9 cellular contexts compared by ENCODE assay signal in the genomic region with DNA sequence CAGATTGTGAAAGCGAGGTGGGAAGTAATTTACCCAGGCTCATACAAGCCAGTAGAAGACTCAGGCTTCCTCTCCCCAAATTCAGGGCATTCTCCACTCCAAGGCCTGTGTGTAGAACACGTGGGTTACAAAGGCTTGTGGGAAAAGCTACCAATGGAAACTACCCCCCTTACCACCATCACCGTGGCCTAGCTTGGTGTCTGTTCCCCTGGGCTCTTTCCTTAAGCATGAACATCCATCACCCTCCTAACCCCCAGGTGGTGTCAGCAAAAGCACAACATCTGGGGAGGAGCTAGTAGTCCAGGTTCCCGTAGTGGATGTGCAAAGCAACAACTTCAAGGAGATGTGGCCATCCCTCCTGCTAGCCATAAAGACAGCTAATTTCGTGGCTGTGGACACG. TPM values are rescaled to one million over a fixed set of nuclear protein-coding genes. Genes with fewer than 3 reads are reported as not detected.
DNase-seq lines count a peak whose midpoint lies in the region; ATAC-seq, FAIRE-seq and TF ChIP-seq lines count a peak whose summit lies in the region.
"Had no signal": no experiment of that assay in that cellular context is flagged by ENCODE, and none has a peak within 500 bp of the region (broad histone marks: within the 10 kb centered on the region; RNA-seq: fewer than 3 reads in every experiment).

No MANE protein-coding gene starts in this region.

- intact Hi-C loops in adrenal gland (cut with DNase I) (loop anchor here in 1 of 2 donors (10.0 kb wide), 1 partner anchor 224 kb away; no protein-coding TSS in a partner anchor), HepG2 (cut with micrococcal nuclease; ENCODE audit: unreplicated experiment) (loop anchor here (5.0 kb wide), 1 partner anchor 151 kb away; the partner anchor contains the start of gene TESK2)

- peak overlapping the region; percentile 78 for H3K4me2 ChIP-seq in Karpas-422 (ENCODE audit: low read depth, low read length, poor library complexity, severe bottlenecking)
- peak overlapping the region; percentile 88 for H3K4me2 ChIP-seq in HepG2 (ENCODE audit: low read depth, low read length)

- H3K4me1 ChIP-seq in Karpas-422 (ENCODE audit: low read length): peaks cover 17% of the 10 kb centered on the region
- H3K4me1 ChIP-seq in adrenal gland (replicated peaks in 1 of 2): peaks cover 19 to 20% of the 10 kb centered on the region in 2 donors
- H3K4me1 ChIP-seq in HepG2 (ENCODE audit: insufficient read depth, low read length): peaks cover 50% of the 10 kb centered on the region
- H3K4me1 ChIP-seq in thoracic aorta (ENCODE audit: control insufficient read depth in 1 of 2, low read depth in 2 of 2): peaks cover 13 to 30% of the 10 kb centered on the region in 2 donors

- no peak for TF ChIP-seq EP300 in HepG2 (IDR thresholded peaks at IDR 0.05; ENCODE audit: low read depth in 2 of 2, low read length in 2 of 2)
- TF ChIP-seq EP300 in HepG2 (CRISPR knock-in tag; IDR thresholded peaks at IDR 0.05; ENCODE audit: borderline replicate concordance): no peak

- peak overlapping the region; percentile 80; the same call in 1 of the 2 replicates for H2AFZ ChIP-seq in Karpas-422 (ENCODE audit: low read length)
- no peak overlapping the region for H2AFZ ChIP-seq in HepG2 (ENCODE audit: low read length)

- H4K20me1 ChIP-seq in Karpas-422 (ENCODE audit: insufficient read depth, low read depth, low read length) (0 out of 2 replicates have a peak, but pooled peaks cover 3% of the 10 kb centered on the region), HepG2 (ENCODE audit: insufficient read depth, low read length) (no peaks in the 10 kb centered on the region)

- H3K9ac ChIP-seq in Karpas-422 (ENCODE audit: low read length) (peak overlapping the region; percentile 98), HepG2 (ENCODE audit: insufficient read depth, low read depth, low read length) (peak overlapping the region; percentile 87)

- no peak for TF ChIP-seq POLR2A in adrenal gland (IDR thresholded peaks at IDR 0.05)
- TF ChIP-seq POLR2A in HepG2 (IDR thresholded peaks at IDR 0.05; ENCODE audit: insufficient read depth in 1 of 2, low read depth in 2 of 2, low read length in 2 of 2): peak in 1 of 2 experiments; percentile 27; a peak in 1 of 4 replicates

- no peaks in the 10 kb centered on the region for H3K9me3 ChIP-seq in Karpas-422 (ENCODE audit: low read length)
- no peaks in the 10 kb centered on the region for H3K9me3 ChIP-seq in adrenal gland (replicated peaks in 1 of 3)
- no peaks in the 10 kb centered on the region for H3K9me3 ChIP-seq in HepG2 (ENCODE audit: low read length)
- H3K9me3 ChIP-seq in thoracic aorta: no peaks in the 10 kb centered on the region

- POLR2A ChIA-PET in HepG2 (lab: Yijun Ruan, JAX): interaction anchor here (0.7 to 8.4 kb wide), 23 partner anchors 9 to 566 kb away, joined by 3 to 159 read pairs (median 10); partner anchors contain the start of genes AKR1A1, BTBD19, CCDC163 and EIF2B3

- TF ChIP-seq CTCF in adrenal gland (IDR thresholded peaks at IDR 0.05) (no peak), HepG2 (CRISPR knock-in tag; IDR thresholded peaks at IDR 0.05) (peak; percentile 58), thoracic aorta (IDR thresholded peaks at IDR 0.05) (no peak)

- TF ChIP-seq RAD21 in HepG2 (CRISPR knock-in tag; IDR thresholded peaks at IDR 0.05): no peak

- ATAC-seq in HepG2 (0 out of 3 replicates have a peak, but pooled peaks have one; percentile 2), thoracic aorta (ENCODE audit: insufficient number of reproducible peaks, low FRiP score, low read depth) (peak; percentile 16), GM19035 (IDR thresholded peaks at IDR 0.05; ENCODE audit: unreplicated experiment) (no peak)

- H3K4me3 ChIP-seq in Karpas-422 (ENCODE audit: low read length): peak overlapping the region; percentile 90
- H3K4me3 ChIP-seq in adrenal gland: peak overlapping the region; percentile 37 to 95 (median 72)
- H3K4me3 ChIP-seq in HepG2 (replicated peaks in 1 of 3; ENCODE audit: insufficient read depth in 1 of 3, low read depth in 2 of 3, low read length in 3 of 3): peak overlapping the region; percentile 68 to 83 (median 80)
- peak overlapping the region; percentile 94 for H3K4me3 ChIP-seq in thoracic aorta

- H3K27ac ChIP-seq in Karpas-422 (ENCODE audit: low read length) (peak overlapping the region; percentile 81), adrenal gland (peak overlapping the region in 4 of 5 donors; percentile 88 to 96 (median 94)), HepG2 (ENCODE audit: extremely low read length, insufficient read depth, low read length) (peak overlapping the region; percentile 91), thoracic aorta (peak overlapping the region; percentile 98 to 100)

- BruUV-seq in HepG2 (replicated peaks; lab: Mats Ljungman, UMichigan): no TSS peak

- in situ Hi-C loops in HepG2 (cut with HindIII; ENCODE audit: extremely low pct_ligation_motif_present, low pct_unique_long_range_greater_than_20kb): no loop called here

- H3K36me3 ChIP-seq in Karpas-422 (ENCODE audit: insufficient read depth, low read length): peaks cover 30% of the 10 kb centered on the region; the same call in 1 of the 2 replicates
- peaks cover 0 to 38% of the 10 kb centered on the region in 2 donors for H3K36me3 ChIP-seq in adrenal gland (replicated peaks in 1 of 2)
- peaks cover 15 to 36% of the 10 kb centered on the region in 2 experiments for H3K36me3 ChIP-seq in HepG2 (replicated peaks in 1 of 2; ENCODE audit: control insufficient read depth in 1 of 2, insufficient read depth in 2 of 2, low read length in 2 of 2)
- H3K36me3 ChIP-seq in thoracic aorta: peaks cover 24% of the 10 kb centered on the region

- CTCF ChIA-PET in HepG2 (lab: Yijun Ruan, JAX; ENCODE audit: low intra/inter-chr PET ratio, low total read pairs): no interaction called here

- peak; percentile 28 for FAIRE-seq in HepG2 (lab: Jason Lieb, UNC)
- FAIRE-seq: TTC549 had no signal

- H3K9me2 ChIP-seq in Karpas-422 (replicated peaks; ENCODE audit: insufficient read depth, low read length): no peaks in the 10 kb centered on the region

- H3K79me2 ChIP-seq in Karpas-422 (ENCODE audit: low read length): peaks cover 42% of the 10 kb centered on the region
- peaks cover 27% of the 10 kb centered on the region for H3K79me2 ChIP-seq in HepG2 (ENCODE audit: insufficient read depth, low read length)

- 4 to 45% (median 30%) methylated on average over 4 to 6 of the region's 6 CpGs for WGBS in adrenal gland, 4 donors
- WGBS in HepG2 (ENCODE audit: low lambda C conversion rate): 6% methylated on average over 6 of the region's 6 CpGs

- DNase-seq in EH (ENCODE audit: low read depth) (peak; percentile 25), Karpas-422 (peak; percentile 70), adrenal gland (no peak), HepG2 (ENCODE audit: low spot score) (peak; percentile 18), thoracic aorta (ENCODE audit: low spot score) (no peak), AG08396 (ENCODE audit: low spot score) (no peak), UCSD-AML1 (lab: John Stamatoyannopoulos, UW; ENCODE audit: unreplicated experiment) (no peak)

- H3K27me3 ChIP-seq in Karpas-422 (ENCODE audit: low read length) (no peaks in the 10 kb centered on the region), adrenal gland (no peaks in the 10 kb centered on the region), HepG2 (ENCODE audit: control insufficient read depth in 1 of 2, insufficient read depth in 2 of 2, low read length in 2 of 2) (no peaks in the 10 kb centered on the region; a peak in 1 of 5 replicates), thoracic aorta (replicated peaks; ENCODE audit: insufficient read depth) (no peaks in the 10 kb centered on the region)

RNA-seq across cellular contexts. Expression of gene MUTYH, which starts 0.6 kb away (rescaled TPM):
- total RNA-seq in Karpas-422 (2014; rRNA removed; shearing (Covaris generic); ENCODE audit: low replicate concordance): 40.8 and 53.9 TPM in 2 replicates
- total RNA-seq in adrenal gland (10 to 100 TPM; 15.0 to 35.4 (median 22.2) TPM), HepG2 (2016; rRNA removed; fragmentation: Illumina TruSeq; extraction: Trizol) (12.7 and 17.1 TPM in 2 replicates), thoracic aorta (10 to 100 TPM; 15.2 to 27.4 TPM)
- polyA plus RNA-seq in adrenal gland (10 to 100 TPM in 2 of 3 donors, 1 to 10 TPM in 1; 9.8 to 60.7 (median 44.0) TPM), HepG2 (2011; rRNA removed) (16.3 and 19.4 TPM in 2 replicates)
- total RNA-seq in HepG2 (2016; cell fraction: cytosol; rRNA removed; fragmentation: Illumina TruSeq; extraction: Trizol; ENCODE audit: low read depth): 8.3 and 9.6 TPM in 2 replicates
- total RNA-seq in HepG2 (2016; cell fraction: insoluble cytoplasmic fraction; rRNA removed; fragmentation: Illumina TruSeq; extraction: Trizol): 11.8 and 17.5 TPM in 2 replicates
- 13.2 and 14.1 TPM in 2 replicates for total RNA-seq in HepG2 (2016; cell fraction: membrane; rRNA removed; fragmentation: Illumina TruSeq; extraction: Trizol)
- 19.6 and 22.4 TPM in 2 replicates for total RNA-seq in HepG2 (2016; cell fraction: nucleus; rRNA removed; fragmentation: Illumina TruSeq; extraction: Trizol)
- 7.9 and 12.7 TPM in 2 replicates for polyA plus RNA-seq in HepG2 (2011; cell fraction: cytosol; rRNA removed)
- 82.7 and 96.2 TPM in 2 replicates for polyA plus RNA-seq in HepG2 (2011; cell fraction: nucleus; rRNA removed)
- polyA plus RNA-seq in HepG2 (2012): 11.1 and 12.0 TPM in 2 replicates
- polyA plus RNA-seq in HepG2 (2016; cell fraction: cytosol; fragmentation: Illumina TruSeq; extraction: Trizol; ENCODE audit: low read depth): 5.6 and 7.1 TPM in 2 replicates
- 11.6 and 12.8 TPM in 2 replicates for polyA plus RNA-seq in HepG2 (2016; cell fraction: insoluble cytoplasmic fraction; fragmentation: Illumina TruSeq; extraction: Trizol; ENCODE audit: low read depth)
- 8.5 and 9.5 TPM in 2 replicates for polyA plus RNA-seq in HepG2 (2016; cell fraction: membrane; fragmentation: Illumina TruSeq; extraction: Trizol; ENCODE audit: low read depth)
- polyA plus RNA-seq in HepG2 (2016; cell fraction: nucleus; fragmentation: Illumina TruSeq; extraction: Trizol; ENCODE audit: insufficient read depth, low read depth): 58.3 and 64.2 TPM in 2 replicates
- polyA minus RNA-seq in HepG2 (2011; rRNA and poly(A)+ RNA removed; ENCODE audit: low replicate concordance): 19.2 and 21.3 TPM in 2 replicates
- polyA minus RNA-seq in HepG2 (2011; cell fraction: cytosol; rRNA and poly(A)+ RNA removed): 4.2 and 4.7 TPM in 2 replicates
- polyA minus RNA-seq in HepG2 (2011; cell fraction: nucleus; rRNA and poly(A)+ RNA removed): 15.0 and 15.5 TPM in 2 replicates

RNA-seq across cellular contexts. Expression of gene TOE1, which starts 0.8 kb away (rescaled TPM):
- 8.9 and 12.7 TPM in 2 replicates for total RNA-seq in Karpas-422 (2014; rRNA removed; shearing (Covaris generic); ENCODE audit: low replicate concordance)
- 10 to 100 TPM in 3 of 8 donors, 1 to 10 TPM in 5; 3.3 to 15.4 (median 9.8) TPM for total RNA-seq in adrenal gland
- polyA plus RNA-seq in adrenal gland: 10 to 100 TPM in 2 of 3 donors, 1 to 10 TPM in 1; 8.9 to 17.7 (median 10.3) TPM
- total RNA-seq in HepG2 (2016; rRNA removed; fragmentation: Illumina TruSeq; extraction: Trizol): 17.4 and 19.0 TPM in 2 replicates
- 6.1 and 6.9 TPM in 2 replicates for total RNA-seq in HepG2 (2016; cell fraction: cytosol; rRNA removed; fragmentation: Illumina TruSeq; extraction: Trizol; ENCODE audit: low read depth)
- total RNA-seq in HepG2 (2016; cell fraction: insoluble cytoplasmic fraction; rRNA removed; fragmentation: Illumina TruSeq; extraction: Trizol): 17.0 and 19.2 TPM in 2 replicates
- 9.4 and 11.7 TPM in 2 replicates for total RNA-seq in HepG2 (2016; cell fraction: membrane; rRNA removed; fragmentation: Illumina TruSeq; extraction: Trizol)
- total RNA-seq in HepG2 (2016; cell fraction: nucleus; rRNA removed; fragmentation: Illumina TruSeq; extraction: Trizol): 18.1 and 21.7 TPM in 2 replicates
- polyA plus RNA-seq in HepG2 (2011; rRNA removed): 12.1 and 14.1 TPM in 2 replicates
- polyA plus RNA-seq in HepG2 (2011; cell fraction: cytosol; rRNA removed): 13.3 and 16.7 TPM in 2 replicates
- polyA plus RNA-seq in HepG2 (2011; cell fraction: nucleus; rRNA removed): 24.4 and 29.6 TPM in 2 replicates
- polyA plus RNA-seq in HepG2 (2012): 5.6 and 7.9 TPM in 2 replicates
- polyA plus RNA-seq in HepG2 (2016; cell fraction: cytosol; fragmentation: Illumina TruSeq; extraction: Trizol; ENCODE audit: low read depth): 4.9 and 6.0 TPM in 2 replicates
- 17.2 and 18.2 TPM in 2 replicates for polyA plus RNA-seq in HepG2 (2016; cell fraction: insoluble cytoplasmic fraction; fragmentation: Illumina TruSeq; extraction: Trizol; ENCODE audit: low read depth)
- 7.3 and 8.1 TPM in 2 replicates for polyA plus RNA-seq in HepG2 (2016; cell fraction: membrane; fragmentation: Illumina TruSeq; extraction: Trizol; ENCODE audit: low read depth)
- polyA plus RNA-seq in HepG2 (2016; cell fraction: nucleus; fragmentation: Illumina TruSeq; extraction: Trizol; ENCODE audit: insufficient read depth, low read depth): 21.5 and 25.2 TPM in 2 replicates
- polyA minus RNA-seq in HepG2 (2011; rRNA and poly(A)+ RNA removed; ENCODE audit: low replicate concordance): 26.7 and 78.7 TPM in 2 replicates
- polyA minus RNA-seq in HepG2 (2011; cell fraction: cytosol; rRNA and poly(A)+ RNA removed): 6.8 and 11.4 TPM in 2 replicates
- 35.4 and 43.5 TPM in 2 replicates for polyA minus RNA-seq in HepG2 (2011; cell fraction: nucleus; rRNA and poly(A)+ RNA removed)
- 10 to 100 TPM in 1 of 2 donors, 1 to 10 TPM in 1; 4.7 to 10.5 TPM for total RNA-seq in thoracic aorta

RNA-seq across cellular contexts. Expression of gene HPDL, which starts 14.1 kb away (rescaled TPM):
- total RNA-seq in Karpas-422 (2014; rRNA removed; shearing (Covaris generic); ENCODE audit: low replicate concordance): not detected in 2 replicates
- total RNA-seq in adrenal gland: 1 to 10 TPM in 1 of 8 donors, under 1 TPM in 4, not detected in 3; 0.18 to 1.1 (median 0.28) TPM
- polyA plus RNA-seq in adrenal gland: under 1 TPM; 0.16 to 0.37 (median 0.33) TPM
- total RNA-seq in HepG2 (2016; rRNA removed; fragmentation: Illumina TruSeq; extraction: Trizol): not detected in 2 replicates
- total RNA-seq in HepG2 (2016; cell fraction: cytosol; rRNA removed; fragmentation: Illumina TruSeq; extraction: Trizol; ENCODE audit: low read depth): not detected in 2 replicates
- total RNA-seq in HepG2 (2016; cell fraction: insoluble cytoplasmic fraction; rRNA removed; fragmentation: Illumina TruSeq; extraction: Trizol): not detected in 2 replicates
- not detected in 2 replicates for total RNA-seq in HepG2 (2016; cell fraction: membrane; rRNA removed; fragmentation: Illumina TruSeq; extraction: Trizol)
- total RNA-seq in HepG2 (2016; cell fraction: nucleus; rRNA removed; fragmentation: Illumina TruSeq; extraction: Trizol): not detected in 2 replicates
- polyA plus RNA-seq in HepG2 (2011; rRNA removed): not detected in 2 replicates
- not detected in 2 replicates for polyA plus RNA-seq in HepG2 (2011; cell fraction: cytosol; rRNA removed)
- not detected in 2 replicates for polyA plus RNA-seq in HepG2 (2011; cell fraction: nucleus; rRNA removed)
- polyA plus RNA-seq in HepG2 (2012): 0.08 TPM in 1 of 2 replicates, not detected in the other
- not detected in 2 replicates for polyA plus RNA-seq in HepG2 (2016; cell fraction: cytosol; fragmentation: Illumina TruSeq; extraction: Trizol; ENCODE audit: low read depth)
- not detected in 2 replicates for polyA plus RNA-seq in HepG2 (2016; cell fraction: insoluble cytoplasmic fraction; fragmentation: Illumina TruSeq; extraction: Trizol; ENCODE audit: low read depth)
- not detected in 2 replicates for polyA plus RNA-seq in HepG2 (2016; cell fraction: membrane; fragmentation: Illumina TruSeq; extraction: Trizol; ENCODE audit: low read depth)
- polyA plus RNA-seq in HepG2 (2016; cell fraction: nucleus; fragmentation: Illumina TruSeq; extraction: Trizol; ENCODE audit: insufficient read depth, low read depth): not detected in 2 replicates
- polyA minus RNA-seq in HepG2 (2011; rRNA and poly(A)+ RNA removed; ENCODE audit: low replicate concordance): 24.3 TPM in 1 of 2 replicates, not detected in the other
- 0.40 TPM in 1 of 2 replicates, not detected in the other for polyA minus RNA-seq in HepG2 (2011; cell fraction: cytosol; rRNA and poly(A)+ RNA removed)
- polyA minus RNA-seq in HepG2 (2011; cell fraction: nucleus; rRNA and poly(A)+ RNA removed): not detected in 2 replicates
- not detected for total RNA-seq in thoracic aorta

Comparison
In these comparisons a context has a peak if more than half of its experiments do, and no peak if none do; other contexts are left out.
1. DNase-seq: peak in EH (single experiment), Karpas-422 (single experiment) and HepG2 (single experiment); none in adrenal gland (0 of 7), thoracic aorta (single experiment), AG08396 (single experiment) and UCSD-AML1 (single experiment).
2. Peak in every context shown above with its lines, with median percentiles within 50 percentile points of each other: H3K27ac ChIP-seq and H3K4me3 ChIP-seq.